Comparison of ENCODE assay signal across 8 cellular contexts in the genomic region with DNA sequence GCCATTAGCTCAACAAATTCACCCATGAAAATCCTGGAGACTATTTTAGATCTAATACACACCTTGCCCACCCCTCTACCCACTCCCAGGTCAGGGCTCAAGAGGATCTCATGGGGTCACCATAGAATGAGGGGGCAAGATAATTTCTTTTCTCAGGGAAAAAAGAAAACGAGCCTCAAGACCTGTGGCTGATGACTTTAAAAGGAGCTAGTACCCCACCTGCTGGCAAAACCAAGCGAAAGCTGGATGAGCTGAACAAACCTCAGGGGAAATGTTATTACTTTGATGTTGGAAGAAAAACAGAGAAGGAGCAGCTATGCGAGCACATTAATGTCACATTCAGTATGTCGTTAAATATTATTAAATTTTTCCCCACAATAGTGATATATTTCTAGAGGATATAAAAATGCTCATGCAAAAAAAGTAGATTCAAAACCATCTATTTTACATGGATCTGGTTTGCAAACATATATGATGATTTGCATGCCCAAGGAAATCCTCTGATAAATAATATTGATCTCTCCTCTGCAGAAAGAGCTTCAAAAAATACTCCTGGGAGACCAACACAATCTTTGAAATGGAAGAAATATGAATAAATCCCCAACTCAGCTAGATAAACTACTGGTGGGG. TPM values are rescaled to one million over a fixed set of nuclear protein-coding genes. Genes with fewer than 3 reads are reported as not detected.
DNase-seq lines count a peak whose midpoint lies in the region; ATAC-seq and TF ChIP-seq lines count a peak whose summit lies in the region.

No MANE protein-coding gene starts in this region.

- DNase-seq in CD14-positive monocyte (ENCODE audit: low spot score): no peak
- peak; percentile 84 for DNase-seq in GM23338 (ENCODE audit: low spot score)
- peak; percentile 62 for DNase-seq in NCI-H2171 (lab: John Stamatoyannopoulos, UW)
- peak; percentile 22 for DNase-seq in effector CD4-positive, alpha-beta T cell
- DNase-seq in mesothelial cell of epicardium (ENCODE audit: low spot score in 2 of 2, unreplicated experiment in 2 of 2): peak in 1 of 2 experiments; percentile 56
- peak in 30 of 49 donors; percentile 14 to 66 (median 39) for DNase-seq in substantia nigra (lab: John Stamatoyannopoulos, UW)

- TF ChIP-seq CTCF in CD14-positive monocyte (IDR thresholded peaks at IDR 0.05) (peak; percentile 77), GM23338 (conservative IDR thresholded peaks at IDR 0.05; ENCODE audit: low read depth in 2 of 2) (peak; percentile 85 to 86), VCaP (conservative IDR thresholded peaks at IDR 0.05) (peak; percentile 80), mesothelial cell of epicardium (IDR thresholded peaks at IDR 0.05; ENCODE audit: unreplicated experiment) (peak; percentile 50)

- no peaks in the 10 kb centered on the region for H3F3A ChIP-seq in GM23338 (replicated peaks; ENCODE audit: low read depth)

- peaks cover 8% of the 10 kb centered on the region for H3K4me1 ChIP-seq in GM23338 (ENCODE audit: insufficient read depth)

- ATAC-seq in GM23338 (peak; percentile 73), HG02642 (IDR thresholded peaks at IDR 0.05; ENCODE audit: poor library complexity, unreplicated experiment) (no peak)

- H3K27ac Mint-ChIP-seq in CD14-positive monocyte: peak overlapping the region in 2 of 7 donors; percentile 44 to 83
- no peak overlapping the region for H3K27ac Mint-ChIP-seq in GM23338
- no peak overlapping the region for H3K27ac Mint-ChIP-seq in mesothelial cell of epicardium

- no peak overlapping the region for H3K27ac ChIP-seq in GM23338 (ENCODE audit: low read depth)
- H3K27ac ChIP-seq in VCaP: no peak overlapping the region
- H3K27ac ChIP-seq in substantia nigra (ENCODE audit: low read depth, low read length, poor library complexity, severe bottlenecking): peak overlapping the region; percentile 63

- no peaks in the 10 kb centered on the region for H4K20me1 ChIP-seq in GM23338 (replicated peaks; ENCODE audit: insufficient read depth)

- no peaks in the 10 kb centered on the region for H3K79me2 ChIP-seq in GM23338 (replicated peaks; ENCODE audit: insufficient read depth)

- H3K27me3 ChIP-seq in GM23338 (ENCODE audit: insufficient read depth): no peaks in the 10 kb centered on the region

- intact Hi-C loops in CD14-positive monocyte (cut with micrococcal nuclease): no loop called here

- no peak overlapping the region for H3K4me3 ChIP-seq in GM23338

- H3K4me3 Mint-ChIP-seq in CD14-positive monocyte: no peak overlapping the region
- H3K4me3 Mint-ChIP-seq in GM23338: no peak overlapping the region
- no peak overlapping the region for H3K4me3 Mint-ChIP-seq in mesothelial cell of epicardium

- no peak overlapping the region for H3K4me2 ChIP-seq in GM23338

- no peaks in the 10 kb centered on the region for H3K9me2 ChIP-seq in GM23338 (ENCODE audit: insufficient read depth)

- peaks cover 0 to 2% (median 1%) of the 10 kb centered on the region in 3 donors for H3K27me3 Mint-ChIP-seq in CD14-positive monocyte (ENCODE audit: low read depth in 3 of 3)
- H3K27me3 Mint-ChIP-seq in GM23338 (ENCODE audit: insufficient read depth, low read depth, poor library complexity): no peaks in the 10 kb centered on the region
- no peaks in the 10 kb centered on the region for H3K27me3 Mint-ChIP-seq in mesothelial cell of epicardium (ENCODE audit: low read depth)

- peaks cover 0 to 4% of the 10 kb centered on the region in 2 donors for H3K36me3 Mint-ChIP-seq in CD14-positive monocyte
- H3K36me3 Mint-ChIP-seq in GM23338 (ENCODE audit: low read depth): no peaks in the 10 kb centered on the region
- no peaks in the 10 kb centered on the region for H3K36me3 Mint-ChIP-seq in mesothelial cell of epicardium

- H3K9me3 Mint-ChIP-seq in CD14-positive monocyte (no peaks in the 10 kb centered on the region), GM23338 (no peaks in the 10 kb centered on the region), mesothelial cell of epicardium (no peaks in the 10 kb centered on the region)

- H3K36me3 ChIP-seq in GM23338 (ENCODE audit: insufficient read depth): no peaks in the 10 kb centered on the region

- H2AFZ ChIP-seq in GM23338: no peak overlapping the region

- peaks cover 44% of the 10 kb centered on the region for H3K4me1 Mint-ChIP-seq in CD14-positive monocyte
- peaks cover 20% of the 10 kb centered on the region for H3K4me1 Mint-ChIP-seq in GM23338
- H3K4me1 Mint-ChIP-seq in mesothelial cell of epicardium: peaks cover 39% of the 10 kb centered on the region

TF ChIP-seq in GM23338, 12 proteins besides CTCF, POLR2A, EP300 and RAD21:
- TF ChIP-seq JUNB (IDR thresholded peaks at IDR 0.05; ENCODE audit: unreplicated experiment): no peak
- TF ChIP-seq ZNF114 (CRISPR knock-in tag; IDR thresholded peaks at IDR 0.05): no peak
- no peak for TF ChIP-seq ZNF462 (CRISPR knock-in tag; IDR thresholded peaks at IDR 0.05)

RNA-seq across cellular contexts. Expression of gene PLD1, which starts 37.7 kb away (rescaled TPM):
- polyA plus RNA-seq in CD14-positive monocyte (1 to 10 TPM; 5.1 to 5.8 TPM), GM23338 (2016; fragmentation: Nextera tagmentation; extraction: Ambion mirVana) (1.4 and 2.0 TPM in 2 replicates)
- 2.2 and 6.7 TPM in 2 replicates for total RNA-seq in GM23338 (2014; rRNA removed; shearing (Covaris generic))
- 28.2 to 29.1 TPM (median 28.5 TPM) in 3 replicates for total RNA-seq in mesothelial cell of epicardium
